1 cellular context compared by ENCODE assay signal in genomic region chr14:100291305-100292075, GRCh38.
TF ChIP-seq lines count a peak whose summit lies in the region.

No MANE protein-coding gene starts in this region.

TF ChIP-seq in HepG2, 621 proteins besides CTCF, POLR2A, EP300 and RAD21 (continues in another document):
- TF ChIP-seq MXD3 (CRISPR knock-in tag; IDR thresholded peaks at IDR 0.05) (no peak), NFE2L2 (IDR thresholded peaks at IDR 0.05; ENCODE audit: low read length) (no peak), KMT2A (CRISPR knock-in tag; IDR thresholded peaks at IDR 0.05) (no peak), ZNF749 (CRISPR knock-in tag; IDR thresholded peaks at IDR 0.05; ENCODE audit: borderline replicate concordance) (no peak), ZNF577 (CRISPR knock-in tag; IDR thresholded peaks at IDR 0.05; ENCODE audit: borderline replicate concordance, low read depth) (no peak), GLI4 (CRISPR knock-in tag; IDR thresholded peaks at IDR 0.05; ENCODE audit: borderline replicate concordance) (no peak), ZNF503 (CRISPR knock-in tag; IDR thresholded peaks at IDR 0.05) (0 out of 2 replicates have a peak, but pooled peaks have one; percentile 11), CC2D1A (CRISPR knock-in tag; IDR thresholded peaks at IDR 0.05) (no peak), ELF4 (CRISPR knock-in tag; IDR thresholded peaks at IDR 0.05; ENCODE audit: borderline replicate concordance) (no peak), PAX8 (CRISPR knock-in tag; IDR thresholded peaks at IDR 0.05; ENCODE audit: borderline replicate concordance) (no peak), BHLHE40 (IDR thresholded peaks at IDR 0.05; ENCODE audit: low read length) (no peak), ZSCAN5A (CRISPR knock-in tag; IDR thresholded peaks at IDR 0.05; ENCODE audit: borderline replicate concordance) (no peak), SP5 (CRISPR knock-in tag; IDR thresholded peaks at IDR 0.05; ENCODE audit: borderline replicate concordance, low read depth) (no peak), ZNF792 (CRISPR knock-in tag; IDR thresholded peaks at IDR 0.05) (no peak), CREB1 (IDR thresholded peaks at IDR 0.05) (no peak), CREB1 (CRISPR knock-in tag; IDR thresholded peaks at IDR 0.05) (no peak), ZC3H13 (CRISPR knock-in tag; IDR thresholded peaks at IDR 0.05) (no peak), ZNF547 (CRISPR knock-in tag; IDR thresholded peaks at IDR 0.05) (0 out of 2 replicates have a peak, but pooled peaks have one; percentile 47), ZNF282 (IDR thresholded peaks at IDR 0.05; ENCODE audit: partially characterized antibody) (no peak), IRF9 (CRISPR knock-in tag; IDR thresholded peaks at IDR 0.05; ENCODE audit: borderline replicate concordance) (peak; percentile 53; the same call in 1 of the 2 replicates), TCF12 (IDR thresholded peaks at IDR 0.05) (no peak), TCF12 (CRISPR knock-in tag; IDR thresholded peaks at IDR 0.05) (no peak), ADNP (CRISPR knock-in tag; IDR thresholded peaks at IDR 0.05) (peak; percentile 72; the same call in 1 of the 2 replicates), ETV5 (CRISPR knock-in tag; IDR thresholded peaks at IDR 0.05; ENCODE audit: borderline replicate concordance) (no peak), CBX5 (CRISPR knock-in tag; IDR thresholded peaks at IDR 0.05; ENCODE audit: borderline replicate concordance) (no peak), MLX (CRISPR knock-in tag; IDR thresholded peaks at IDR 0.05) (no peak), FLYWCH1 (CRISPR knock-in tag; IDR thresholded peaks at IDR 0.05) (no peak), ZBTB38 (CRISPR knock-in tag; IDR thresholded peaks at IDR 0.05) (no peak), HNF1B (CRISPR knock-in tag; IDR thresholded peaks at IDR 0.05) (no peak), RFXANK (CRISPR knock-in tag; IDR thresholded peaks at IDR 0.05) (no peak), SKI (IDR thresholded peaks at IDR 0.05; ENCODE audit: partially characterized antibody) (no peak), ZNF768 (CRISPR knock-in tag; IDR thresholded peaks at IDR 0.05) (peak; percentile 17; the same call in 1 of the 2 replicates), DPF2 (CRISPR knock-in tag; IDR thresholded peaks at IDR 0.05; ENCODE audit: borderline replicate concordance, low read depth) (no peak; the same call in 1 of the 2 replicates), CCAR2 (optimal IDR thresholded peaks at IDR 0.05; ENCODE audit: low read depth, low read length) (no peak), ZNF83 (CRISPR knock-in tag; IDR thresholded peaks at IDR 0.05; ENCODE audit: borderline replicate concordance) (no peak), ZNF629 (CRISPR knock-in tag; conservative IDR thresholded peaks at IDR 0.05) (peak; percentile 98), NR0B2 (CRISPR knock-in tag; IDR thresholded peaks at IDR 0.05) (no peak), PCBP1 (IDR thresholded peaks at IDR 0.05; ENCODE audit: borderline replicate concordance, low read depth, low read length) (no peak), ZIK1 (CRISPR knock-in tag; IDR thresholded peaks at IDR 0.05; ENCODE audit: borderline replicate concordance, low read depth) (0 out of 2 replicates have a peak, but pooled peaks have one; percentile 8), TRIM22 (IDR thresholded peaks at IDR 0.05) (no peak), ZNF543 (CRISPR knock-in tag; IDR thresholded peaks at IDR 0.05) (no peak), ZBTB4 (CRISPR knock-in tag; IDR thresholded peaks at IDR 0.05; ENCODE audit: borderline replicate concordance) (no peak), ZNF580 (CRISPR knock-in tag; IDR thresholded peaks at IDR 0.05; ENCODE audit: borderline replicate concordance, low read depth) (0 out of 2 replicates have a peak, but pooled peaks have one; percentile 7), ZFP41 (CRISPR knock-in tag; IDR thresholded peaks at IDR 0.05; ENCODE audit: borderline replicate concordance) (no peak), ASH2L (IDR thresholded peaks at IDR 0.05; ENCODE audit: insufficient read length, low read depth, low read length) (peak; percentile 49), ZNF775 (CRISPR knock-in tag; IDR thresholded peaks at IDR 0.05; ENCODE audit: borderline replicate concordance) (no peak), ZNF17 (CRISPR knock-in tag; IDR thresholded peaks at IDR 0.05) (no peak), KLF12 (CRISPR knock-in tag; IDR thresholded peaks at IDR 0.05; ENCODE audit: borderline replicate concordance) (0 out of 2 replicates have a peak, but pooled peaks have one; percentile 2), UBTF (CRISPR knock-in tag; IDR thresholded peaks at IDR 0.05) (no peak), ZNF639 (CRISPR knock-in tag; conservative IDR thresholded peaks at IDR 0.05) (no peak), CENPBD1 (CRISPR knock-in tag; IDR thresholded peaks at IDR 0.05; ENCODE audit: borderline replicate concordance, low read depth) (no peak), CHD4 (IDR thresholded peaks at IDR 0.05; ENCODE audit: borderline replicate concordance, low read length) (peak; percentile 92)
